Comparison of ENCODE assay signal across 15 cellular contexts in genomic region chr6:135922746-135923145, GRCh38.
DNase-seq lines count a peak whose midpoint lies in the region; ATAC-seq, FAIRE-seq and TF ChIP-seq lines count a peak whose summit lies in the region.
"Had no signal": no experiment of that assay in that cellular context is flagged by ENCODE, and none has a peak within 500 bp of the region (broad histone marks: within the 10 kb centered on the region; RNA-seq: fewer than 3 reads in every experiment).

No MANE protein-coding gene starts in this region.

- no TSS peak for BruUV-seq in MCF 10A (replicated peaks; lab: Mats Ljungman, UMichigan)

- H3K4me3 Mint-ChIP-seq in MCF 10A (ENCODE audit: unreplicated experiment) = no peak overlapping the region
- H3K4me3 Mint-ChIP-seq: activated CD4-positive, alpha-beta T cell treated with anti-CD3 and anti-CD28 coated beads, Interleukin-2, amount 10 ng/mL, durations not matched to agents 7 days and 5 days; immature natural killer cell had no signal

- H3K4me3 ChIP-seq in breast epithelium (no peak overlapping the region), choroid plexus epithelial cell (ENCODE audit: low read depth, low read length) (no peak overlapping the region), coronary artery (no peak overlapping the region), esophagus squamous epithelium (no peak overlapping the region)
- H3K4me3 ChIP-seq: SK-N-MC, upper lobe of left lung had no signal

- TF ChIP-seq CTCF in MCF 10A (IDR thresholded peaks at IDR 0.05; ENCODE audit: unreplicated experiment) (no peak), breast epithelium (IDR thresholded peaks at IDR 0.05) (no peak), choroid plexus epithelial cell (conservative IDR thresholded peaks at IDR 0.05; ENCODE audit: low read depth, low read length) (no peak), coronary artery (IDR thresholded peaks at IDR 0.05) (no peak), esophagus squamous epithelium (IDR thresholded peaks at IDR 0.05) (no peak)

- no peak for ATAC-seq in HG02588 (IDR thresholded peaks at IDR 0.05; ENCODE audit: unreplicated experiment)

- TF ChIP-seq POLR2A in breast epithelium (IDR thresholded peaks at IDR 0.05) = no peak
- TF ChIP-seq POLR2A in esophagus squamous epithelium (IDR thresholded peaks at IDR 0.05) = no peak

- no peaks in the 10 kb centered on the region for H3K36me3 Mint-ChIP-seq in MCF 10A (ENCODE audit: insufficient read depth, unreplicated experiment)
- H3K36me3 Mint-ChIP-seq: immature natural killer cell had no signal

- no peaks in the 10 kb centered on the region for H3K36me3 ChIP-seq in breast epithelium
- no peaks in the 10 kb centered on the region for H3K36me3 ChIP-seq in esophagus squamous epithelium
- H3K36me3 ChIP-seq: upper lobe of left lung had no signal

- H3K27me3 ChIP-seq in breast epithelium (no peaks in the 10 kb centered on the region), esophagus squamous epithelium (no peaks in the 10 kb centered on the region)
- H3K27me3 ChIP-seq: upper lobe of left lung had no signal

- WGBS in esophagus squamous epithelium, 2 donors = 36 to 48% methylated on average over 3 of the region's 3 CpGs

- no peaks in the 10 kb centered on the region for H3K4me1 ChIP-seq in breast epithelium
- peaks cover 0 to 17% (median 8%) of the 10 kb centered on the region in 3 donors for H3K4me1 ChIP-seq in esophagus squamous epithelium

- intact Hi-C loops in MCF 10A (cut with micrococcal nuclease) = loop anchor here (2.0 kb wide), 1 partner anchor 14 kb away; no protein-coding TSS in a partner anchor
- intact Hi-C loops in breast epithelium (cut with DNase I; ENCODE audit: low total_unique reads) = no loop called here
- intact Hi-C loops in esophagus squamous epithelium (cut with DNase I) = no loop called here

- H3K27me3 Mint-ChIP-seq in MCF 10A (ENCODE audit: insufficient read depth, unreplicated experiment) = no peaks in the 10 kb centered on the region
- H3K27me3 Mint-ChIP-seq: activated CD4-positive, alpha-beta T cell treated with anti-CD3 and anti-CD28 coated beads, Interleukin-2, amount 10 ng/mL, durations not matched to agents 7 days and 5 days had no signal

- H3K9me3 Mint-ChIP-seq in MCF 10A (ENCODE audit: unreplicated experiment) = no peaks in the 10 kb centered on the region
- H3K9me3 Mint-ChIP-seq: immature natural killer cell had no signal

- DNase-seq in MCF 10A (ENCODE audit: unreplicated experiment) = no peak
- no peak for DNase-seq in breast epithelium (ENCODE audit: low spot score in 2 of 2)
- DNase-seq in choroid plexus epithelial cell (ENCODE audit: low read depth) = peak; percentile 40
- DNase-seq in coronary artery (ENCODE audit: low spot score) = no peak
- DNase-seq in esophagus squamous epithelium (lab: John Stamatoyannopoulos, UW) = no peak
- no peak for DNase-seq in T-helper 2 cell
- DNase-seq: activated CD4-positive, alpha-beta T cell treated with anti-CD3 and anti-CD28 coated beads, Interleukin-2, amount 10 ng/mL, durations not matched to agents 7 days and 5 days; activated naive CD4-positive, alpha-beta T cell; GDM1; immature natural killer cell; NCI-H524 treated with DMSO at 0.1 percent for 48 hours had no signal

- H3K9me3 ChIP-seq in breast epithelium (no peaks in the 10 kb centered on the region), esophagus squamous epithelium (no peaks in the 10 kb centered on the region)
- H3K9me3 ChIP-seq: upper lobe of left lung had no signal

- peaks cover 14% of the 10 kb centered on the region for H3K4me1 Mint-ChIP-seq in MCF 10A (ENCODE audit: insufficient read depth, unreplicated experiment)
- H3K4me1 Mint-ChIP-seq: activated CD4-positive, alpha-beta T cell treated with anti-CD3 and anti-CD28 coated beads, Interleukin-2, amount 10 ng/mL, durations not matched to agents 7 days and 5 days; immature natural killer cell had no signal

- no peak overlapping the region for H3K27ac ChIP-seq in breast epithelium
- peak overlapping the region in 1 of 2 donors; percentile 33 for H3K27ac ChIP-seq in coronary artery
- peak overlapping the region in 1 of 4 donors; percentile 38 for H3K27ac ChIP-seq in esophagus squamous epithelium
- H3K27ac ChIP-seq: SK-N-MC, upper lobe of left lung had no signal

- CTCF ChIA-PET in MCF 10A (lab: Yijun Ruan, JAX) = no interaction called here

- FAIRE-seq in islet of Langerhans (lab: Jason Lieb, UNC) = peak; percentile 38

- POLR2A ChIA-PET in MCF 10A (lab: Yijun Ruan, JAX) = interaction anchor here (0.5 to 2.4 kb wide), 7 partner anchors 10 to 145 kb away, joined by 3 to 7 read pairs (median 4); no protein-coding TSS in a partner anchor

- peak overlapping the region; percentile 93 for H3K27ac Mint-ChIP-seq in MCF 10A (ENCODE audit: low read depth, unreplicated experiment)
- H3K27ac Mint-ChIP-seq: activated CD4-positive, alpha-beta T cell treated with anti-CD3 and anti-CD28 coated beads, Interleukin-2, amount 10 ng/mL, durations not matched to agents 7 days and 5 days; immature natural killer cell had no signal
